15 cellular contexts compared by ENCODE assay signal in the genomic region with DNA sequence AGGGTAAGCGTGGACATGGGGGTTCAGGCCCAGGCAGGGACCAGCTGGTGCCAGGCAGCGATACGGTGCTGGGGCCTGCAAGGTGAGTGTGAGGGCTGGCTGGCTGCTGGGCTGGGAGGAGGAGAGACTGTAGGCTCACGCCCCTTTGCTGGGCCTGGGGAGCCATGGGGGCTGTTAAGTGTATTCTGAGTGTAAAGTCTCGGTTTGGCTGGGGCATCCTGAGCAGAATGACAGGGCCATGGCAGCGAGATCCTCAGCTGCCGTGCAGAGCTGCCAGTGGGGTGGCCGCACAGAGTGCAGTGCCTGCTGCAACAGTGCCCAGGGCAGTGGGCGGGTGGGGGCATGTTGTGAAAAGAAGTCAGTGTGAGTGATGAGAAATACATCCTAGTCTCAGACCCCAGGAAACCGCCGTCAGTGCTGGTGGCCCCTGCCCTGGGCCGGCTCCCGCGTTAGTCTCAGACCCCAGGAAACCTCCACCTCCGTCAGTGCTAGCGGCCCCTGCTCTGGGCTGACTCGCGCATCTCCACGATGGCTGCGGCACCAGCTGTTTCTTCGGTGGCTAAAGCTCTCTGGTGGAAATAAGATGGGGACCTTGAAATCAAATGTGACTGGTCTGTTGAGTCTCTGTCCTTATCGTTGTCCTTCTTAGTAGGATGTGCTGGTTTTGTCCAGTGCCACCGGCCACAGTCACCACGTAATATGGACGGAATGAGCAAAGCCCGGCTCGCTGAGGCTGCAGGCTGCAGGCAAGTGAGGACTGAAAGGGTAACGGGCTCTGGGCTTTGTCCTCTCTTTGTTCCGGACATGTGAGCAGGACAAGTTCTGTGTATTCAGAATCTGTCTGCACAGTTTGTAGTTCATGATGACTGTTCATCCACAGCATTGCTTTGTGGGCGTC. TPM values are rescaled to one million over a fixed set of nuclear protein-coding genes. Genes with fewer than 3 reads are reported as not detected.
DNase-seq lines count a peak whose midpoint lies in the region; ATAC-seq lines count a peak whose summit lies in the region.
"Had no signal": no experiment of that assay in that cellular context is flagged by ENCODE, and none has a peak within 500 bp of the region (broad histone marks: within the 10 kb centered on the region; RNA-seq: fewer than 3 reads in every experiment).

No MANE protein-coding gene starts in this region.

- no peaks in the 10 kb centered on the region for H3K9me3 Mint-ChIP-seq in activated CD4-positive, alpha-beta T cell treated with anti-CD3 and anti-CD28 coated beads, Interleukin-2, amount 10 ng/mL, durations not matched to agents 24 days and 14 days
- H3K9me3 Mint-ChIP-seq in IgD-negative memory B cell, result no peaks in the 10 kb centered on the region
- no peaks in the 10 kb centered on the region for H3K9me3 Mint-ChIP-seq in activated naive CD8-positive, alpha-beta T cell treated with anti-CD3 and anti-CD28 coated beads, Interleukin-2, amount 10 ng/mL, durations not matched to agents 7 days and 5 days
- H3K9me3 Mint-ChIP-seq in natural killer cell treated with Interleukin-12 subunit alpha and Interleukin-12 subunit beta and Interleukin-15 and Interleukin-18, amount 100 ng/mL, for 72 hours, result no peaks in the 10 kb centered on the region

- no peak for DNase-seq in activated CD4-positive, alpha-beta T cell treated with anti-CD3 and anti-CD28 coated beads, Interleukin-2, amount 10 ng/mL, durations not matched to agents 24 days and 14 days
- no peak for DNase-seq in activated CD4-positive, alpha-beta T cell treated with anti-CD3 and anti-CD28 coated beads for 4 hours
- peak; percentile 34 for DNase-seq in activated naive CD8-positive, alpha-beta T cell treated with anti-CD3 and anti-CD28 coated beads, Interleukin-2, amount 10 ng/mL, durations not matched to agents 7 days and 5 days
- DNase-seq in natural killer cell treated with Interleukin-12 subunit alpha and Interleukin-12 subunit beta and Interleukin-15 and Interleukin-18, amount 100 ng/mL, for 72 hours (ENCODE audit: low spot score), result no peak
- no peak for DNase-seq in NOMO-1 (lab: John Stamatoyannopoulos, UW; ENCODE audit: unreplicated experiment in 2 of 2)
- DNase-seq: Calu3, hypothalamus, NCI-H1417, NCI-H526 had no signal

- peak overlapping the region; percentile 9 for H3K4me3 Mint-ChIP-seq in activated CD4-positive, alpha-beta T cell treated with anti-CD3 and anti-CD28 coated beads, Interleukin-2, amount 10 ng/mL, durations not matched to agents 24 days and 14 days
- peak overlapping the region in 2 of 4 donors; percentile 3 to 78 for H3K4me3 Mint-ChIP-seq in IgD-negative memory B cell
- no peak overlapping the region for H3K4me3 Mint-ChIP-seq in activated naive CD8-positive, alpha-beta T cell treated with anti-CD3 and anti-CD28 coated beads, Interleukin-2, amount 10 ng/mL, durations not matched to agents 7 days and 5 days
- H3K4me3 Mint-ChIP-seq in natural killer cell treated with Interleukin-12 subunit alpha and Interleukin-12 subunit beta and Interleukin-15 and Interleukin-18, amount 100 ng/mL, for 72 hours, result peak overlapping the region; percentile 87

- H3K27me3 Mint-ChIP-seq in activated CD4-positive, alpha-beta T cell treated with anti-CD3 and anti-CD28 coated beads, Interleukin-2, amount 10 ng/mL, durations not matched to agents 24 days and 14 days, result no peaks in the 10 kb centered on the region
- no peaks in the 10 kb centered on the region for H3K27me3 Mint-ChIP-seq in IgD-negative memory B cell
- no peaks in the 10 kb centered on the region for H3K27me3 Mint-ChIP-seq in activated naive CD8-positive, alpha-beta T cell treated with anti-CD3 and anti-CD28 coated beads, Interleukin-2, amount 10 ng/mL, durations not matched to agents 7 days and 5 days
- no peaks in the 10 kb centered on the region for H3K27me3 Mint-ChIP-seq in natural killer cell treated with Interleukin-12 subunit alpha and Interleukin-12 subunit beta and Interleukin-15 and Interleukin-18, amount 100 ng/mL, for 72 hours

- intact Hi-C loops in activated CD4-positive, alpha-beta T cell treated with anti-CD3 and anti-CD28 coated beads, Interleukin-2, amount 10 ng/mL, durations not matched to agents 24 days and 14 days (cut with micrococcal nuclease), result no loop called here

- H3K4me1 Mint-ChIP-seq in activated CD4-positive, alpha-beta T cell treated with anti-CD3 and anti-CD28 coated beads, Interleukin-2, amount 10 ng/mL, durations not matched to agents 24 days and 14 days, result peaks cover 28% of the 10 kb centered on the region
- H3K4me1 Mint-ChIP-seq in IgD-negative memory B cell, result peaks cover 20 to 31% (median 28%) of the 10 kb centered on the region in 3 donors
- peaks cover 22% of the 10 kb centered on the region for H3K4me1 Mint-ChIP-seq in activated naive CD8-positive, alpha-beta T cell treated with anti-CD3 and anti-CD28 coated beads, Interleukin-2, amount 10 ng/mL, durations not matched to agents 7 days and 5 days
- peaks cover 20 to 37% of the 10 kb centered on the region in 2 donors for H3K4me1 Mint-ChIP-seq in natural killer cell treated with Interleukin-12 subunit alpha and Interleukin-12 subunit beta and Interleukin-15 and Interleukin-18, amount 100 ng/mL, for 72 hours (ENCODE audit: low read depth in 2 of 2)

- peaks cover 49% of the 10 kb centered on the region for H3K36me3 Mint-ChIP-seq in activated CD4-positive, alpha-beta T cell treated with anti-CD3 and anti-CD28 coated beads, Interleukin-2, amount 10 ng/mL, durations not matched to agents 24 days and 14 days (ENCODE audit: low read depth)
- peaks cover 10% of the 10 kb centered on the region for H3K36me3 Mint-ChIP-seq in IgD-negative memory B cell
- H3K36me3 Mint-ChIP-seq in activated naive CD8-positive, alpha-beta T cell treated with anti-CD3 and anti-CD28 coated beads, Interleukin-2, amount 10 ng/mL, durations not matched to agents 7 days and 5 days, result peaks cover 15% of the 10 kb centered on the region
- H3K36me3 Mint-ChIP-seq in natural killer cell treated with Interleukin-12 subunit alpha and Interleukin-12 subunit beta and Interleukin-15 and Interleukin-18, amount 100 ng/mL, for 72 hours, result peaks cover 8% of the 10 kb centered on the region

- POLR2A ChIA-PET in activated naive CD8-positive, alpha-beta T cell treated with anti-CD3 and anti-CD28 coated beads, Interleukin-2, amount 10 ng/mL, durations not matched to agents 7 days and 5 days (lab: Charles Lee), result interaction anchor here (1.9 to 2.3 kb wide), 3 partner anchors 18 to 23 kb away, joined by 4 to 10 read pairs (median 6); partner anchors contain the start of gene ACSF3

- no peak for ATAC-seq in activated naive CD8-positive, alpha-beta T cell treated with anti-CD3 and anti-CD28 coated beads, Interleukin-2, amount 10 ng/mL, durations not matched to agents 7 days and 5 days (ENCODE audit: low read depth)
- ATAC-seq in natural killer cell treated with Interleukin-12 subunit alpha and Interleukin-12 subunit beta and Interleukin-15 and Interleukin-18, amount 100 ng/mL, for 72 hours, result no peak
- ATAC-seq in HG02840 (IDR thresholded peaks at IDR 0.05; ENCODE audit: low FRiP score, unreplicated experiment) (no peak), GM18868 (IDR thresholded peaks at IDR 0.05; ENCODE audit: unreplicated experiment) (no peak)

- peak overlapping the region; percentile 96 for H3K27ac Mint-ChIP-seq in activated CD4-positive, alpha-beta T cell treated with anti-CD3 and anti-CD28 coated beads, Interleukin-2, amount 10 ng/mL, durations not matched to agents 24 days and 14 days
- H3K27ac Mint-ChIP-seq in IgD-negative memory B cell, result peak overlapping the region in 2 of 3 donors; percentile 89 to 98
- peak overlapping the region; percentile 90 for H3K27ac Mint-ChIP-seq in activated naive CD8-positive, alpha-beta T cell treated with anti-CD3 and anti-CD28 coated beads, Interleukin-2, amount 10 ng/mL, durations not matched to agents 7 days and 5 days
- H3K27ac Mint-ChIP-seq in natural killer cell treated with Interleukin-12 subunit alpha and Interleukin-12 subunit beta and Interleukin-15 and Interleukin-18, amount 100 ng/mL, for 72 hours, result peak overlapping the region; percentile 83 to 94

RNA-seq across cellular contexts. Expression of gene ACSF3, which starts 22.9 kb away (rescaled TPM):
- 41.1 and 41.6 TPM in 2 replicates for total RNA-seq in activated CD4-positive, alpha-beta T cell treated with anti-CD3 and anti-CD28 coated beads, Interleukin-2, amount 10 ng/mL, durations not matched to agents 24 days and 14 days
- 53.9 TPM for polyA plus RNA-seq in IgD-negative memory B cell
- 10 to 100 TPM; 53.0 to 53.7 TPM for total RNA-seq in activated naive CD8-positive, alpha-beta T cell treated with anti-CD3 and anti-CD28 coated beads, Interleukin-2, amount 10 ng/mL, durations not matched to agents 7 days and 5 days
- 100 to 1,000 TPM in 1 of 2 donors, 10 to 100 TPM in 1; 52.3 to 125 TPM for total RNA-seq in natural killer cell treated with Interleukin-12 subunit alpha and Interleukin-12 subunit beta and Interleukin-15 and Interleukin-18, amount 100 ng/mL, for 72 hours

RNA-seq across cellular contexts. Expression of gene CDH15, which starts 55.0 kb away (rescaled TPM):
- total RNA-seq in activated CD4-positive, alpha-beta T cell treated with anti-CD3 and anti-CD28 coated beads, Interleukin-2, amount 10 ng/mL, durations not matched to agents 24 days and 14 days, result not detected in 2 replicates
- polyA plus RNA-seq in IgD-negative memory B cell, result not detected
- not detected for total RNA-seq in activated naive CD8-positive, alpha-beta T cell treated with anti-CD3 and anti-CD28 coated beads, Interleukin-2, amount 10 ng/mL, durations not matched to agents 7 days and 5 days
- total RNA-seq in natural killer cell treated with Interleukin-12 subunit alpha and Interleukin-12 subunit beta and Interleukin-15 and Interleukin-18, amount 100 ng/mL, for 72 hours, result not detected
- total RNA-seq: A172, Calu3, ureter had no signal
- polyA plus RNA-seq: esophagus had no signal
